In the genomic region with DNA sequence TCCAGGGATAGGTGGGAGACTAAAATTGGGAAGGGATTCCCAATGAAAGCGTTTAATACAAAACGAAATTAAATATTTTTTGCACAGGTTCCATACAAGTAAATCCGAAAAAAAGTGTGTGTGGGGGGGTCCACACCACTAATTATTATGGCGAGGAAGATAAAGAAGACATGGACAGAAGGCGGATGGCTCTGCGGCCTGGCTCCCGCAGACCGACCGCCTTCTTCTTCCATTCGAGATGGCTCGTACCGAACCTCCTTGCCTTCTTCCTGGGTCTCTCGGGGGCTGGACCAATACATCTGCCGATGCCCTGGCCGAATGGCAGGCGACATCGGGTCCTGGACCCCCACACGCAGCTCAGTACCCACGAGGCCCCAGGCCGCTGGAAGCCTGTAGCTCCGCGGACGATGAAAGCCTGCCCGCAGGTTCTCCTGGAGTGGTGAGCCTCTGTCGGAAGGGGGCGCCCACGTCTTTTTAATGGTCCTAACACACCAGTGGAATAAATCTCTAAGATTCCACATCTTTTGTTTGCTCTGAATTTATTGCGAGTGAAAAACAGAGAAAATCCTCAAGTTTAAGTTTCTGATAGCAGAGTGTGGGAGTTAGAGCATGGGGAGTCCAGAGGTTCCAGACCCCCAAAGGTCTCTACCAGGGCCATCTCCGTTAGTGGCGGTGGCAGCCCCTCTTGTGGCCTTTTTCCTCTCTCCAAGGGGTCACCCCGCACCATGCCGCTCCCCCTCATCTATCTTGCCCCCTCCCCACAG, we compare ENCODE assay signal across 8 cellular contexts. TPM values are rescaled to one million over a fixed set of nuclear protein-coding genes. Genes with fewer than 3 reads are reported as not detected.
DNase-seq lines count a peak whose midpoint lies in the region; ATAC-seq and TF ChIP-seq lines count a peak whose summit lies in the region.

No MANE protein-coding gene starts in this region.

- peak; percentile 80 for ATAC-seq in activated CD8-positive, alpha-beta T cell treated with anti-CD3 and anti-CD28 coated beads, Interleukin-2, amount 10 ng/mL, durations not matched to agents 7 days and 5 days
- ATAC-seq in HG03520 (IDR thresholded peaks at IDR 0.05; ENCODE audit: unreplicated experiment) = no peak

- H3K9me3 Mint-ChIP-seq in activated CD8-positive, alpha-beta T cell treated with anti-CD3 and anti-CD28 coated beads, Interleukin-2, amount 10 ng/mL, durations not matched to agents 7 days and 5 days (ENCODE audit: insufficient read depth) = no peaks in the 10 kb centered on the region

- no peaks in the 10 kb centered on the region for H3K9me3 ChIP-seq in effector memory CD4-positive, alpha-beta T cell (ENCODE audit: control insufficient read depth, low read length)

- DNase-seq in AG09309 (ENCODE audit: low read depth) (no peak), H7 (peak; percentile 81), NCI-H82 treated with DMSO at 0.1 percent for 48 hours (lab: John Stamatoyannopoulos, UW; ENCODE audit: unreplicated experiment) (peak; percentile 12), middle frontal gyrus (ENCODE audit: extremely low spot score, low spot score) (peak; percentile 32)
- peak; percentile 88 for DNase-seq in activated CD8-positive, alpha-beta T cell treated with anti-CD3 and anti-CD28 coated beads, Interleukin-2, amount 10 ng/mL, durations not matched to agents 7 days and 5 days
- peak; percentile 40 to 63 (median 52) for DNase-seq in effector memory CD4-positive, alpha-beta T cell
- DNase-seq in stimulated activated CD8-positive, alpha-beta memory T cell treated with anti-CD3 and anti-CD28 coated beads, Interleukin-2, amount 100 ng/mL, for 1 hour (ENCODE audit: low read depth in 2 of 2) = peak; percentile 40 to 65

- H3K36me3 Mint-ChIP-seq in activated CD8-positive, alpha-beta T cell treated with anti-CD3 and anti-CD28 coated beads, Interleukin-2, amount 10 ng/mL, durations not matched to agents 7 days and 5 days (ENCODE audit: low read depth) = no peaks in the 10 kb centered on the region

- TF ChIP-seq CTCF in AG09309 (IDR thresholded peaks at IDR 0.05; ENCODE audit: control insufficient read depth, insufficient read depth, low read depth, low read length, missing control alignments) = peak; percentile 80

- H3K4me3 ChIP-seq in AG09309 (ENCODE audit: control insufficient read depth, low read depth, low read length) = no peak overlapping the region
- H3K4me3 ChIP-seq in H7 (ENCODE audit: insufficient read depth, low read depth, low read length) = peak overlapping the region; percentile 20; the same call in 1 of the 2 replicates
- H3K4me3 ChIP-seq in effector memory CD4-positive, alpha-beta T cell (ENCODE audit: insufficient read depth, low read depth, low read length, poor library complexity, severe bottlenecking) = no peak overlapping the region

- POLR2A ChIA-PET in activated CD8-positive, alpha-beta T cell treated with anti-CD3 and anti-CD28 coated beads, Interleukin-2, amount 10 ng/mL, durations not matched to agents 7 days and 5 days (lab: Charles Lee) = interaction anchor here (0.6 to 0.7 kb wide), 3 partner anchors 16 to 146 kb away, joined by 3 to 4 read pairs (median 3); no protein-coding TSS in a partner anchor

- H3K27me3 Mint-ChIP-seq in activated CD8-positive, alpha-beta T cell treated with anti-CD3 and anti-CD28 coated beads, Interleukin-2, amount 10 ng/mL, durations not matched to agents 7 days and 5 days (ENCODE audit: low read depth) = peaks cover 94% of the 10 kb centered on the region

- H3K36me3 ChIP-seq in H7 (replicated peaks; ENCODE audit: control insufficient read depth, insufficient read depth, low read length) = no peaks in the 10 kb centered on the region
- no peaks in the 10 kb centered on the region for H3K36me3 ChIP-seq in effector memory CD4-positive, alpha-beta T cell (ENCODE audit: control insufficient read depth, insufficient read depth, low read length)

- peaks cover 35% of the 10 kb centered on the region for H3K4me1 ChIP-seq in effector memory CD4-positive, alpha-beta T cell (ENCODE audit: control insufficient read depth, insufficient read depth, low read length, poor library complexity, severe bottlenecking)

- peaks cover 42% of the 10 kb centered on the region for H3K4me1 Mint-ChIP-seq in activated CD8-positive, alpha-beta T cell treated with anti-CD3 and anti-CD28 coated beads, Interleukin-2, amount 10 ng/mL, durations not matched to agents 7 days and 5 days (ENCODE audit: low read depth)

- peak overlapping the region; percentile 45 for H3K4me3 Mint-ChIP-seq in activated CD8-positive, alpha-beta T cell treated with anti-CD3 and anti-CD28 coated beads, Interleukin-2, amount 10 ng/mL, durations not matched to agents 7 days and 5 days

- peaks cover 98% of the 10 kb centered on the region for H3K27me3 ChIP-seq in H7 (ENCODE audit: control insufficient read depth, insufficient read depth, low read length)
- H3K27me3 ChIP-seq in effector memory CD4-positive, alpha-beta T cell (replicated peaks; ENCODE audit: control insufficient read depth, insufficient read depth, low read length, poor library complexity, severe bottlenecking) = peaks cover 92% of the 10 kb centered on the region

- CTCF ChIA-PET in activated CD8-positive, alpha-beta T cell treated with anti-CD3 and anti-CD28 coated beads, Interleukin-2, amount 10 ng/mL, durations not matched to agents 7 days and 5 days (lab: Charles Lee) = interaction anchor here (0.7 to 4.8 kb wide), 59 partner anchors 9 to 308 kb away, joined by 3 to 67 read pairs (median 4); a partner anchor contains a TSS

- no peak overlapping the region for H3K27ac Mint-ChIP-seq in activated CD8-positive, alpha-beta T cell treated with anti-CD3 and anti-CD28 coated beads, Interleukin-2, amount 10 ng/mL, durations not matched to agents 7 days and 5 days

- no peak overlapping the region for H3K27ac ChIP-seq in effector memory CD4-positive, alpha-beta T cell (ENCODE audit: insufficient read depth, low read length, poor library complexity, severe bottlenecking)

RNA-seq across cellular contexts. Expression of a gene that starts 1.4 kb away (rescaled TPM):
- total RNA-seq in H7 (2014; rRNA removed; shearing (Covaris generic)) = 40.8 and 40.9 TPM in 2 replicates
- not detected for total RNA-seq in activated CD8-positive, alpha-beta T cell treated with anti-CD3 and anti-CD28 coated beads, Interleukin-2, amount 10 ng/mL, durations not matched to agents 7 days and 5 days

RNA-seq across cellular contexts. Expression of a gene that starts 2.1 kb away (rescaled TPM):
- total RNA-seq in H7 (2014; rRNA removed; shearing (Covaris generic)) = 156 and 173 TPM in 2 replicates
- total RNA-seq in activated CD8-positive, alpha-beta T cell treated with anti-CD3 and anti-CD28 coated beads, Interleukin-2, amount 10 ng/mL, durations not matched to agents 7 days and 5 days = not detected

RNA-seq across cellular contexts. Expression of a gene that starts 4.1 kb away (rescaled TPM):
- 7.9 and 11.1 TPM in 2 replicates for total RNA-seq in H7 (2014; rRNA removed; shearing (Covaris generic))
- total RNA-seq in activated CD8-positive, alpha-beta T cell treated with anti-CD3 and anti-CD28 coated beads, Interleukin-2, amount 10 ng/mL, durations not matched to agents 7 days and 5 days = not detected

Comparison
In these comparisons a context has a peak if more than half of its experiments do, and no peak if none do; other contexts are left out.
1. RNA of a gene that starts 1.4 kb away (total RNA-seq): 40.8 to 40.9 TPM in H7; not detected in activated CD8-positive, alpha-beta T cell treated with anti-CD3 and anti-CD28 coated beads, Interleukin-2, amount 10 ng/mL, durations not matched to agents 7 days and 5 days; every median in the first group is over 10 times any median in the second.
2. RNA of a gene that starts 2.1 kb away (total RNA-seq): 156 to 173 TPM in H7; not detected in activated CD8-positive, alpha-beta T cell treated with anti-CD3 and anti-CD28 coated beads, Interleukin-2, amount 10 ng/mL, durations not matched to agents 7 days and 5 days; every median in the first group is over 100 times any median in the second.